Comparison of ENCODE assay signal across 1 cellular context in genomic region chr2:228986961-228987360, GRCh38.
TF ChIP-seq lines count a peak whose summit lies in the region.

No MANE protein-coding gene starts in this region.

TF ChIP-seq in SK-N-SH treated with all-trans-retinoic acid at 6 μM for 48 hours, 23 proteins besides CTCF, POLR2A, EP300 and RAD21 (continued from another document):
- TF ChIP-seq TSHZ2 (CRISPR knock-in tag; IDR thresholded peaks at IDR 0.05) (no peak), POU6F1 (CRISPR knock-in tag; IDR thresholded peaks at IDR 0.05; ENCODE audit: borderline replicate concordance, low read depth) (no peak), RARB (CRISPR knock-in tag; IDR thresholded peaks at IDR 0.05) (no peak), TCF4 (CRISPR knock-in tag; IDR thresholded peaks at IDR 0.05; ENCODE audit: borderline replicate concordance) (no peak), PPARA (CRISPR knock-in tag; IDR thresholded peaks at IDR 0.05; ENCODE audit: borderline replicate concordance) (no peak), CREB5 (CRISPR knock-in tag; IDR thresholded peaks at IDR 0.05; ENCODE audit: low read depth) (no peak; the same call in 1 of the 2 replicates)
